ENCODE assay signal across 8 cellular contexts in genomic region chr14:77322209-77322902, GRCh38. TPM values are rescaled to one million over a fixed set of nuclear protein-coding genes. Genes with fewer than 3 reads are reported as not detected.
DNase-seq lines count a peak whose midpoint lies in the region; ATAC-seq and TF ChIP-seq lines count a peak whose summit lies in the region.

No MANE protein-coding gene starts in this region.

- H3K4me3 Mint-ChIP-seq in activated T-cell treated with anti-CD3 and anti-CD28 coated beads, Interleukin-2, amount 50 U/mL, for 72 hours = peak overlapping the region; percentile 87 to 94
- peak overlapping the region; percentile 98 for H3K4me3 Mint-ChIP-seq in activated T-helper 2 cell treated with anti-CD3 and anti-CD28 coated beads, Interferon-gamma antibody, Interleukin-2, Interleukin-4, amounts not matched to agents 10 μg/mL and 5 μg/mL and 100 μg/mL, durations not matched to agents 14 hours and 24 hours and 36 hours (ENCODE audit: low read depth)

- 49 to 64% methylated on average over 5 of the region's 5 CpGs for WGBS in tibial nerve, 2 donors

- H3K36me3 Mint-ChIP-seq in activated T-cell treated with anti-CD3 and anti-CD28 coated beads, Interleukin-2, amount 50 U/mL, for 72 hours (ENCODE audit: insufficient read depth in 2 of 2) = no peaks in the 10 kb centered on the region
- no peaks in the 10 kb centered on the region for H3K36me3 Mint-ChIP-seq in activated T-helper 2 cell treated with anti-CD3 and anti-CD28 coated beads, Interferon-gamma antibody, Interleukin-2, Interleukin-4, amounts not matched to agents 10 μg/mL and 5 μg/mL and 100 μg/mL, durations not matched to agents 14 hours and 24 hours and 36 hours (ENCODE audit: low read depth)

- no peak for TF ChIP-seq CTCF in tibial nerve (IDR thresholded peaks at IDR 0.05)

- peak overlapping the region; percentile 73 to 100 (median 98) for H3K4me3 ChIP-seq in tibial nerve

- no peaks in the 10 kb centered on the region for H3K27me3 ChIP-seq in tibial nerve

- peaks cover 22% of the 10 kb centered on the region for H3K4me1 Mint-ChIP-seq in activated T-cell treated with anti-CD3 and anti-CD28 coated beads, Interleukin-2, amount 50 U/mL, for 72 hours (ENCODE audit: low read depth)
- H3K4me1 Mint-ChIP-seq in activated T-helper 2 cell treated with anti-CD3 and anti-CD28 coated beads, Interferon-gamma antibody, Interleukin-2, Interleukin-4, amounts not matched to agents 10 μg/mL and 5 μg/mL and 100 μg/mL, durations not matched to agents 14 hours and 24 hours and 36 hours (ENCODE audit: low read depth) = peaks cover 20% of the 10 kb centered on the region

- no peaks in the 10 kb centered on the region for H3K36me3 ChIP-seq in tibial nerve

- H3K9me3 ChIP-seq in tibial nerve = no peaks in the 10 kb centered on the region

- H3K27ac ChIP-seq in tibial nerve = peak overlapping the region; percentile 92 to 99 (median 99)

- intact Hi-C loops in activated T-helper 2 cell treated with anti-CD3 and anti-CD28 coated beads, Interferon-gamma antibody, Interleukin-2, Interleukin-4, amounts not matched to agents 10 μg/mL and 5 μg/mL and 100 μg/mL, durations not matched to agents 14 hours and 24 hours and 36 hours (cut with micrococcal nuclease) = loop anchor here (5.0 kb wide), 1 partner anchor 385 kb away; the partner anchor contains the start of genes ALKBH1 and SLIRP

- H3K4me1 ChIP-seq in tibial nerve = peaks cover 0 to 39% (median 11%) of the 10 kb centered on the region in 4 donors

- no peaks in the 10 kb centered on the region for H3K27me3 Mint-ChIP-seq in activated T-cell treated with anti-CD3 and anti-CD28 coated beads, Interleukin-2, amount 50 U/mL, for 72 hours (ENCODE audit: low read depth)
- H3K27me3 Mint-ChIP-seq in activated T-helper 2 cell treated with anti-CD3 and anti-CD28 coated beads, Interferon-gamma antibody, Interleukin-2, Interleukin-4, amounts not matched to agents 10 μg/mL and 5 μg/mL and 100 μg/mL, durations not matched to agents 14 hours and 24 hours and 36 hours (ENCODE audit: low read depth) = no peaks in the 10 kb centered on the region

- H3K27ac Mint-ChIP-seq in activated T-cell treated with anti-CD3 and anti-CD28 coated beads, Interleukin-2, amount 50 U/mL, for 72 hours = peak overlapping the region; percentile 95
- H3K27ac Mint-ChIP-seq in activated T-helper 2 cell treated with anti-CD3 and anti-CD28 coated beads, Interferon-gamma antibody, Interleukin-2, Interleukin-4, amounts not matched to agents 10 μg/mL and 5 μg/mL and 100 μg/mL, durations not matched to agents 14 hours and 24 hours and 36 hours = peak overlapping the region; percentile 100

- TF ChIP-seq POLR2A in tibial nerve (IDR thresholded peaks at IDR 0.05) = no peak

- H3K9me3 Mint-ChIP-seq in activated T-cell treated with anti-CD3 and anti-CD28 coated beads, Interleukin-2, amount 50 U/mL, for 72 hours = no peaks in the 10 kb centered on the region
- H3K9me3 Mint-ChIP-seq in activated T-helper 2 cell treated with anti-CD3 and anti-CD28 coated beads, Interferon-gamma antibody, Interleukin-2, Interleukin-4, amounts not matched to agents 10 μg/mL and 5 μg/mL and 100 μg/mL, durations not matched to agents 14 hours and 24 hours and 36 hours = no peaks in the 10 kb centered on the region

- ATAC-seq in activated T-cell treated with anti-CD3 and anti-CD28 coated beads, Interleukin-2, amount 50 U/mL, for 72 hours (replicated peaks in 1 of 2) = no peak
- ATAC-seq in left lobe of liver (no peak), GM18861 (IDR thresholded peaks at IDR 0.05; ENCODE audit: unreplicated experiment) (no peak)

- no peak for TF ChIP-seq EP300 in tibial nerve (IDR thresholded peaks at IDR 0.05)

- DNase-seq in activated T-cell treated with anti-CD3 and anti-CD28 coated beads, Interleukin-2, amount 50 U/mL, for 72 hours = no peak
- no peak for DNase-seq in activated T-cell treated with anti-CD3 and anti-CD28 coated beads, Interleukin-2, amount 50 U/mL, for 1 hour
- DNase-seq in activated T-helper 2 cell treated with anti-CD3 and anti-CD28 coated beads, Interferon-gamma antibody, Interleukin-2, Interleukin-4, amounts not matched to agents 10 μg/mL and 5 μg/mL and 100 μg/mL, durations not matched to agents 14 hours and 24 hours and 36 hours (ENCODE audit: low spot score) = no peak
- DNase-seq in left lobe of liver (ENCODE audit: low spot score) (peak; percentile 42), tibial nerve (ENCODE audit: low spot score in 2 of 2) (no peak), NCI-H2029 (lab: John Stamatoyannopoulos, UW) (no peak)
- no peak for DNase-seq in stimulated activated CD4-positive, alpha-beta T cell treated with anti-CD3 and anti-CD28 coated beads, Interleukin-4, amount 100 ng/mL, for 4 hours

RNA-seq across cellular contexts. Expression of gene GSTZ1, which starts 1.5 kb away (rescaled TPM):
- total RNA-seq in activated T-cell treated with anti-CD3 and anti-CD28 coated beads, Interleukin-2, amount 50 U/mL, for 72 hours = 10 to 100 TPM; 27.0 to 33.2 TPM
- total RNA-seq in activated T-helper 2 cell treated with anti-CD3 and anti-CD28 coated beads, Interferon-gamma antibody, Interleukin-2, Interleukin-4, amounts not matched to agents 10 μg/mL and 5 μg/mL and 100 μg/mL, durations not matched to agents 14 hours and 24 hours and 36 hours = 11.7 and 12.6 TPM in 2 replicates
- total RNA-seq in left lobe of liver = 121 TPM
- total RNA-seq in tibial nerve = 10 to 100 TPM in 3 of 4 donors, 1 to 10 TPM in 1; 9.4 to 24.7 (median 14.6) TPM

RNA-seq across cellular contexts. Expression of gene POMT2, which starts 1.7 kb away (rescaled TPM):
- 10 to 100 TPM; 14.7 to 18.1 TPM for total RNA-seq in activated T-cell treated with anti-CD3 and anti-CD28 coated beads, Interleukin-2, amount 50 U/mL, for 72 hours
- 23.4 and 27.7 TPM in 2 replicates for total RNA-seq in activated T-helper 2 cell treated with anti-CD3 and anti-CD28 coated beads, Interferon-gamma antibody, Interleukin-2, Interleukin-4, amounts not matched to agents 10 μg/mL and 5 μg/mL and 100 μg/mL, durations not matched to agents 14 hours and 24 hours and 36 hours
- total RNA-seq in left lobe of liver = 15.7 TPM
- total RNA-seq in tibial nerve = 10 to 100 TPM; 23.9 to 38.7 (median 28.9) TPM

RNA-seq across cellular contexts. Expression of gene NGB, which starts 51.4 kb away (rescaled TPM):
- not detected for total RNA-seq in activated T-cell treated with anti-CD3 and anti-CD28 coated beads, Interleukin-2, amount 50 U/mL, for 72 hours
- not detected in 2 replicates for total RNA-seq in activated T-helper 2 cell treated with anti-CD3 and anti-CD28 coated beads, Interferon-gamma antibody, Interleukin-2, Interleukin-4, amounts not matched to agents 10 μg/mL and 5 μg/mL and 100 μg/mL, durations not matched to agents 14 hours and 24 hours and 36 hours
- total RNA-seq in left lobe of liver (not detected), tibial nerve (not detected)

RNA-seq across cellular contexts. Expression of gene TMED8, which starts 54.5 kb away (rescaled TPM):
- 10 to 100 TPM; 27.5 to 36.1 TPM for total RNA-seq in activated T-cell treated with anti-CD3 and anti-CD28 coated beads, Interleukin-2, amount 50 U/mL, for 72 hours
- 28.0 and 29.0 TPM in 2 replicates for total RNA-seq in activated T-helper 2 cell treated with anti-CD3 and anti-CD28 coated beads, Interferon-gamma antibody, Interleukin-2, Interleukin-4, amounts not matched to agents 10 μg/mL and 5 μg/mL and 100 μg/mL, durations not matched to agents 14 hours and 24 hours and 36 hours
- total RNA-seq in left lobe of liver = 2.4 TPM
- 10 to 100 TPM; 11.7 to 14.0 (median 12.4) TPM for total RNA-seq in tibial nerve

RNA-seq across cellular contexts. Expression of gene SAMD15, which starts 54.8 kb away (rescaled TPM):
- total RNA-seq in activated T-cell treated with anti-CD3 and anti-CD28 coated beads, Interleukin-2, amount 50 U/mL, for 72 hours = under 1 TPM; 0.19 to 0.76 TPM
- total RNA-seq in activated T-helper 2 cell treated with anti-CD3 and anti-CD28 coated beads, Interferon-gamma antibody, Interleukin-2, Interleukin-4, amounts not matched to agents 10 μg/mL and 5 μg/mL and 100 μg/mL, durations not matched to agents 14 hours and 24 hours and 36 hours = 0.41 and 0.57 TPM in 2 replicates
- total RNA-seq in left lobe of liver = 0.08 TPM
- total RNA-seq in tibial nerve = 1 to 10 TPM in 3 of 4 donors, not detected in 1; 1.1 to 3.1 (median 1.5) TPM
